Comparison of ENCODE assay signal across 8 cellular contexts in the genomic region with DNA sequence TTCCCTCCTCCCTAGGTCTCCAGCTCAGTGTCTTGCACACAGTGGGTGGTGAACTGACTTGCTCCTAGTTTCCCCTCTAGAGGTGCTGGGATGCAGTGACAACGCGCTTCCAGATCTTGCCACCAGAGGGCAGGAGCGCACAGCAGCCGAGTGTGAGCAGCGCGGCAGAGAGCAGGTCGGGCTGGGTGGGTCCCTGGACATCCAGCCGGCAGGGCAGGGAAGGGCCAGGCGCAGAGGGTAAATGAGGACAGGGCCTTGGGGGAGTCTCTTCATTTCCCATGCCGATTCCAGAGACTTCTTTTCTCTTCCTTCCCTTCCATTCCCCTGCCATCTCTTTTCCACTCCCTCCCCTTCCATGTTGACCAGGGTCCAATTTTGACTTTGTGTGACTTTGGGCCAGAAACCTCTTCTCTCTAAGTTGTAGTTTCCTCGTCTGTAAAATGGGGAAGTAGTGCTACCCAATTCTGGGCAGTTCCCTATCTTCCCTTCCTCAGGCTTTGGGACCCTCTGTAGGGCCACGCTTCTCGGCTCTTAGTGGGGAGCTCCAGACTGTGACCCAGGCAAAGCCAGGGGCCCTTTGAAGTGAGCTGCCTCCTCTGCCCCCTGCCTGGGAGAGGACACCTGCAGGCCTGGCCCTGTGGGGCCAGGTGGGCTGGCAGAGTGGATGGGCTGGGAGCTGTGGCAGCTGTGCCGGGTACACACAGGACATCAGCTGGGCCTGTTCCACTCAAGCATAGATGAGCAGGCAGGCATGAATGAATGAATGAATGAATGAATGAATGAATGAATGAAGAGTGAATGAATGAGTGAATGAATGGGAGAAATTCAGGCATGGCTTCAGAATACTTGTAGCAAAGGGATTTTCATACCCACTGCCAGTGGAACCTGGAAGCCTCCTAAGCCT. TPM values are rescaled to one million over a fixed set of nuclear protein-coding genes. Genes with fewer than 3 reads are reported as not detected.
DNase-seq lines count a peak whose midpoint lies in the region; ATAC-seq and FAIRE-seq lines count a peak whose summit lies in the region.

No MANE protein-coding gene starts in this region.

- H3K4me3 ChIP-seq in BLaER1 treated with 17β-estradiol and CSF1 and Interleukin-3, amounts not matched to agents 10 nM and 100 nM = peak overlapping the region in 8 of 10 experiments; percentile 24 to 62 (median 43); a peak in 12 of 20 replicates
- H3K4me3 ChIP-seq in duodenal mucosa (ENCODE audit: low read depth in 1 of 2, low read length in 2 of 2) = peak overlapping the region; percentile 1 to 55

- 0 out of 22 replicates have a peak, but pooled peaks cover 0 to 3% (median 0%) of the 10 kb centered on the region in 11 experiments for H3K9me3 ChIP-seq in BLaER1 treated with 17β-estradiol and CSF1 and Interleukin-3, amounts not matched to agents 10 nM and 100 nM (replicated peaks in 1 of 11)
- H3K9me3 ChIP-seq in duodenal mucosa (ENCODE audit: control insufficient read depth in 1 of 2, low read length in 2 of 2) = no peaks in the 10 kb centered on the region

- H3K27me3 ChIP-seq in BLaER1 treated with 17β-estradiol and CSF1 and Interleukin-3, amounts not matched to agents 10 nM and 100 nM = no peaks in the 10 kb centered on the region
- no peaks in the 10 kb centered on the region for H3K27me3 ChIP-seq in duodenal mucosa (ENCODE audit: control insufficient read depth in 1 of 2, insufficient read depth in 2 of 2, low read length in 2 of 2)

- no peaks in the 10 kb centered on the region for H3K36me3 ChIP-seq in BLaER1 treated with 17β-estradiol and CSF1 and Interleukin-3, amounts not matched to agents 10 nM and 100 nM
- no peaks in the 10 kb centered on the region for H3K36me3 ChIP-seq in duodenal mucosa (ENCODE audit: control insufficient read depth in 1 of 2, insufficient read depth in 2 of 2, low read length in 2 of 2)

- peak; percentile 95 for FAIRE-seq in GM19239 (lab: Jason Lieb, UNC)

- ATAC-seq in HG03378 (IDR thresholded peaks at IDR 0.05; ENCODE audit: unreplicated experiment) = peak; percentile 73

- H3K9ac ChIP-seq in BLaER1 treated with 17β-estradiol and CSF1 and Interleukin-3, amounts not matched to agents 10 nM and 100 nM = peak overlapping the region; percentile 27 to 73 (median 63); a peak in 19 of 22 replicates
- peak overlapping the region; percentile 4 to 62 for H3K9ac ChIP-seq in duodenal mucosa (ENCODE audit: low read depth in 1 of 2, low read length in 2 of 2)

- H3K4me2 ChIP-seq in BLaER1 treated with 17β-estradiol and CSF1 and Interleukin-3, amounts not matched to agents 10 nM and 100 nM = peak overlapping the region; percentile 88 to 96 (median 93)

- peak overlapping the region in 10 of 11 experiments; percentile 49 to 82 (median 69); a peak in 18 of 22 replicates for H3K27ac ChIP-seq in BLaER1 treated with 17β-estradiol and CSF1 and Interleukin-3, amounts not matched to agents 10 nM and 100 nM
- peak overlapping the region; percentile 48 for H3K27ac ChIP-seq in duodenal mucosa (ENCODE audit: low read depth, low read length)

- DNase-seq in GM19239 (ENCODE audit: insufficient read length, low spot score) = peak; percentile 90
- DNase-seq in NCI-H748 (lab: John Stamatoyannopoulos, UW; ENCODE audit: unreplicated experiment) = peak; percentile 76
- peak; percentile 92 to 94 for DNase-seq in activated CD4-positive, alpha-beta T cell treated with anti-CD3 and anti-CD28 coated beads, Interleukin-2, amount 50 U/mL, for 48 hours
- DNase-seq in lung microvascular endothelial cell (ENCODE audit: low read depth in 2 of 2) = peak; percentile 73 to 79
- peak; percentile 59 for DNase-seq in stimulated activated CD8-positive, alpha-beta memory T cell treated with anti-CD3 and anti-CD28 coated beads, Interleukin-12 subunit alpha, Interleukin-12 subunit beta, amount 100 ng/mL, for 4 hours (ENCODE audit: low read depth)

- no peaks in the 10 kb centered on the region for H4K20me1 ChIP-seq in BLaER1 treated with 17β-estradiol and CSF1 and Interleukin-3, amounts not matched to agents 10 nM and 100 nM

- peaks cover 71 to 83% (median 81%) of the 10 kb centered on the region in 10 experiments for H3K4me1 ChIP-seq in BLaER1 treated with 17β-estradiol and CSF1 and Interleukin-3, amounts not matched to agents 10 nM and 100 nM
- peaks cover 49 to 56% of the 10 kb centered on the region in 2 donors for H3K4me1 ChIP-seq in duodenal mucosa (ENCODE audit: control insufficient read depth in 1 of 2, insufficient read depth in 2 of 2, low read length in 2 of 2)

RNA-seq across cellular contexts. Expression of a gene that starts 43.3 kb away (rescaled TPM):
- 19.0 and 19.2 TPM in 2 replicates for total RNA-seq in lung microvascular endothelial cell

Comparison
In these comparisons a context has a peak if more than half of its experiments do, and no peak if none do; other contexts are left out.
1. Peak in every context shown above with its lines: DNase-seq, ATAC-seq, H3K4me3 ChIP-seq and H3K27ac ChIP-seq.